Comparison of ENCODE assay signal across 1 cellular context in genomic region chr5:158553946-158554336, GRCh38.
TF ChIP-seq lines count a peak whose summit lies in the region.

No MANE protein-coding gene starts in this region.

TF ChIP-seq in GM23338, 12 proteins besides CTCF, POLR2A, EP300 and RAD21 (continued from another document):
- TF ChIP-seq ZNF462 (CRISPR knock-in tag; IDR thresholded peaks at IDR 0.05) (no peak), REST (IDR thresholded peaks at IDR 0.05; ENCODE audit: unreplicated experiment) (no peak), EZH2 (IDR thresholded peaks at IDR 0.05; ENCODE audit: low read depth, unreplicated experiment) (no peak), ETS1 (IDR thresholded peaks at IDR 0.05) (no peak), EZH2phosphoT487 (IDR thresholded peaks at IDR 0.05; ENCODE audit: unreplicated experiment) (no peak), ZNF331 (CRISPR knock-in tag; IDR thresholded peaks at IDR 0.05; ENCODE audit: low read depth) (no peak), POLR2AphosphoS5 (IDR thresholded peaks at IDR 0.05; ENCODE audit: low read depth) (no peak), ZNF114 (CRISPR knock-in tag; IDR thresholded peaks at IDR 0.05) (no peak), NANOG (IDR thresholded peaks at IDR 0.05; ENCODE audit: borderline replicate concordance) (no peak), CREB1 (CRISPR knock-in tag; IDR thresholded peaks at IDR 0.05; ENCODE audit: low read depth) (no peak), JUNB (IDR thresholded peaks at IDR 0.05; ENCODE audit: unreplicated experiment) (no peak)
